Comparison of ENCODE assay signal across 9 cellular contexts in genomic region chr3:172456404-172456803, GRCh38. TPM values are rescaled to one million over a fixed set of nuclear protein-coding genes. Genes with fewer than 3 reads are reported as not detected.
"Had no signal": no experiment of that assay in that cellular context is flagged by ENCODE, and none has a peak within 500 bp of the region (broad histone marks: within the 10 kb centered on the region; RNA-seq: fewer than 3 reads in every experiment).

No MANE protein-coding gene starts in this region.

- H3K4me2 ChIP-seq: KMS-11 had no signal

- H3K27ac ChIP-seq: HL-60, KMS-11 had no signal

- DNase-seq: IMR-90, KBM-7, KG1 had no signal

- H3K9ac ChIP-seq: KMS-11 had no signal

- FAIRE-seq: HTR-8/SVneo had no signal

RNA-seq across cellular contexts. Expression of gene GHSR, which starts 8.1 kb away (rescaled TPM):
- total RNA-seq: HT-29, HT1080, IMR-90 had no signal
- polyA plus RNA-seq: IgD-negative memory B cell, IMR-90 had no signal
